ENCODE assay signal across 8 cellular contexts in the genomic region with DNA sequence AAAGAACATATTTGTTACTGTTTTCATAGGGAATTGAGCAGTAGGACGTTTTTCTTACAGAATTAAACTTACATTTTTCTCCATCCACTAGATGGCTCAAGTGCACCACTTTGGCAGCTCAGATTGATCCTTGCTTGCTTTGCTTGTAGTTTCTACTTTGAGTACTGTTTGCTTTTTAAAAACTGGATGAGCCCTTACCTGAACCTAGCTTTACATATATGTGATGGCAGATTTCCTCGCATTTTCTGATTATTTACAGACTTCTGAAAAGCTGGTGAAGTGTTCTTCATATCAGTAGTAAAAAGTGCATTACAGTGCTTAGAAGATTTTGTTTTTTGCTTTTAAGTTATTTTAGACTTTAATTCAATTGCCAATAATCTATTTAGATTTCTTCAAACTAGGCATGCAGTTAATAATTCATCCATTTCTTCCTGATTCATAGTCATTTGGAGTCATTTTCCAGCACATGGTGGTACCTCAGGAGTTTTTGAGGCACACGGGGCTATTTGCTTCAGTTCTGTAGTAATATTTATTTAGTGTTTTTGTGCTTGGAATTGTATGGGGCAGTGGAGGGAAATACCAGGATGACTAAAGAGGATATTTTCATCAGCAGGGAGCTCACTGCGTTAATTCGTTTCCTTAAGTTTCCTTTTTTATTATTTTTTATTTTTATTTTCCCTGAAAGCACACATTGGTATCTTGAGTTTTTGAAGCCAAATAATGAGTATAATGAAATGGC. TPM values are rescaled to one million over a fixed set of nuclear protein-coding genes. Genes with fewer than 3 reads are reported as not detected.
DNase-seq lines count a peak whose midpoint lies in the region; ATAC-seq and TF ChIP-seq lines count a peak whose summit lies in the region.

No MANE protein-coding gene starts in this region.

- H3K9me3 ChIP-seq in Peyer's patch, result no peaks in the 10 kb centered on the region
- H3K9me3 ChIP-seq in stomach, result no peaks in the 10 kb centered on the region

- H3K27me3 ChIP-seq in Peyer's patch, result no peaks in the 10 kb centered on the region
- H3K27me3 ChIP-seq in stomach, result no peaks in the 10 kb centered on the region

- H3K4me3 ChIP-seq in Peyer's patch (no peak overlapping the region), cardiac fibroblast (replicated peaks in 1 of 2; ENCODE audit: low read depth in 2 of 2, low read length in 2 of 2) (no peak overlapping the region), stomach (no peak overlapping the region)

- TF ChIP-seq CTCF in Peyer's patch (IDR thresholded peaks at IDR 0.05) (peak in 5 of 6 experiments; percentile 47 to 85 (median 76)), cardiac fibroblast (IDR thresholded peaks at IDR 0.05; ENCODE audit: low read depth, low read length) (peak; percentile 54), stomach (IDR thresholded peaks at IDR 0.05) (peak in 4 of 7 experiments; percentile 22 to 66 (median 48))

- TF ChIP-seq POLR2A in Peyer's patch (IDR thresholded peaks at IDR 0.05) (no peak), stomach (IDR thresholded peaks at IDR 0.05) (no peak)

- peak; percentile 52 for DNase-seq in NCI-H2171 treated with DMSO at 0.1 percent for 48 hours (lab: John Stamatoyannopoulos, UW)
- no peak for DNase-seq in NCI-H2171 (lab: John Stamatoyannopoulos, UW)
- peak in 1 of 3 donors; percentile 48 for DNase-seq in Peyer's patch
- peak; percentile 86 to 87 for DNase-seq in cardiac fibroblast (ENCODE audit: low read depth in 2 of 2)
- DNase-seq in kidney glomerular epithelial cell (lab: John Stamatoyannopoulos, UW), result peak; percentile 75
- peak; percentile 29 for DNase-seq in stomach

- H3K27ac ChIP-seq in Peyer's patch (no peak overlapping the region), stomach (no peak overlapping the region)

- WGBS in stomach, 5 donors, result 20 to 31% (median 25%) methylated on average over 5 of the region's 5 CpGs

- H3K36me3 ChIP-seq in Peyer's patch (no peaks in the 10 kb centered on the region), stomach (no peaks in the 10 kb centered on the region)

- TF ChIP-seq EP300 in Ishikawa (IDR thresholded peaks at IDR 0.05; ENCODE audit: borderline replicate concordance), result no peak
- TF ChIP-seq EP300 in stomach (IDR thresholded peaks at IDR 0.05), result no peak

- intact Hi-C loops in stomach (cut with DNase I; ENCODE audit: low total_unique reads), result no loop called here

- peak; percentile 88 for TF ChIP-seq RAD21 in Ishikawa (IDR thresholded peaks at IDR 0.05; ENCODE audit: low read depth)

- peaks cover 0 to 18% (median 0%) of the 10 kb centered on the region in 4 donors for H3K4me1 ChIP-seq in Peyer's patch
- H3K4me1 ChIP-seq in stomach, result peaks cover 0 to 53% (median 32%) of the 10 kb centered on the region in 4 donors

- ATAC-seq in HG02759 (IDR thresholded peaks at IDR 0.05; ENCODE audit: unreplicated experiment), result no peak

TF ChIP-seq in Ishikawa, 13 proteins besides CTCF, POLR2A, EP300 and RAD21:
- TF ChIP-seq TAF1 (IDR thresholded peaks at IDR 0.05; ENCODE audit: low read depth), result no peak
- TF ChIP-seq, protein P1, sequence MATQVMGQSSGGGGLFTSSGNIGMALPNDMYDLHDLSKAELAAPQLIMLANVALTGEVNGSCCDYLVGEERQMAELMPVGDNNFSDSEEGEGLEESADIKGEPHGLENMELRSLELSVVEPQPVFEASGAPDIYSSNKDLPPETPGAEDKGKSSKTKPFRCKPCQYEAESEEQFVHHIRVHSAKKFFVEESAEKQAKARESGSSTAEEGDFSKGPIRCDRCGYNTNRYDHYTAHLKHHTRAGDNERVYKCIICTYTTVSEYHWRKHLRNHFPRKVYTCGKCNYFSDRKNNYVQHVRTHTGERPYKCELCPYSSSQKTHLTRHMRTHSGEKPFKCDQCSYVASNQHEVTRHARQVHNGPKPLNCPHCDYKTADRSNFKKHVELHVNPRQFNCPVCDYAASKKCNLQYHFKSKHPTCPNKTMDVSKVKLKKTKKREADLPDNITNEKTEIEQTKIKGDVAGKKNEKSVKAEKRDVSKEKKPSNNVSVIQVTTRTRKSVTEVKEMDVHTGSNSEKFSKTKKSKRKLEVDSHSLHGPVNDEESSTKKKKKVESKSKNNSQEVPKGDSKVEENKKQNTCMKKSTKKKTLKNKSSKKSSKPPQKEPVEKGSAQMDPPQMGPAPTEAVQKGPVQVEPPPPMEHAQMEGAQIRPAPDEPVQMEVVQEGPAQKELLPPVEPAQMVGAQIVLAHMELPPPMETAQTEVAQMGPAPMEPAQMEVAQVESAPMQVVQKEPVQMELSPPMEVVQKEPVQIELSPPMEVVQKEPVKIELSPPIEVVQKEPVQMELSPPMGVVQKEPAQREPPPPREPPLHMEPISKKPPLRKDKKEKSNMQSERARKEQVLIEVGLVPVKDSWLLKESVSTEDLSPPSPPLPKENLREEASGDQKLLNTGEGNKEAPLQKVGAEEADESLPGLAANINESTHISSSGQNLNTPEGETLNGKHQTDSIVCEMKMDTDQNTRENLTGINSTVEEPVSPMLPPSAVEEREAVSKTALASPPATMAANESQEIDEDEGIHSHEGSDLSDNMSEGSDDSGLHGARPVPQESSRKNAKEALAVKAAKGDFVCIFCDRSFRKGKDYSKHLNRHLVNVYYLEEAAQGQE (IDR thresholded peaks at IDR 0.05; ENCODE audit: low read depth), result no peak
- no peak for TF ChIP-seq TCF12 (IDR thresholded peaks at IDR 0.05; ENCODE audit: low read depth)
- TF ChIP-seq, protein P2, sequence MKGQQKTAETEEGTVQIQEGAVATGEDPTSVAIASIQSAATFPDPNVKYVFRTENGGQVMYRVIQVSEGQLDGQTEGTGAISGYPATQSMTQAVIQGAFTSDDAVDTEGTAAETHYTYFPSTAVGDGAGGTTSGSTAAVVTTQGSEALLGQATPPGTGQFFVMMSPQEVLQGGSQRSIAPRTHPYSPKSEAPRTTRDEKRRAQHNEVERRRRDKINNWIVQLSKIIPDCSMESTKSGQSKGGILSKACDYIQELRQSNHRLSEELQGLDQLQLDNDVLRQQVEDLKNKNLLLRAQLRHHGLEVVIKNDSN (IDR thresholded peaks at IDR 0.05), result no peak
- no peak for TF ChIP-seq EGR1 (IDR thresholded peaks at IDR 0.05)
- no peak for TF ChIP-seq CEBPB (IDR thresholded peaks at IDR 0.05)
- no peak for TF ChIP-seq TEAD4 (IDR thresholded peaks at IDR 0.05)
- no peak for TF ChIP-seq CREB1 (IDR thresholded peaks at IDR 0.05; ENCODE audit: low read depth)
- TF ChIP-seq, protein P3, sequence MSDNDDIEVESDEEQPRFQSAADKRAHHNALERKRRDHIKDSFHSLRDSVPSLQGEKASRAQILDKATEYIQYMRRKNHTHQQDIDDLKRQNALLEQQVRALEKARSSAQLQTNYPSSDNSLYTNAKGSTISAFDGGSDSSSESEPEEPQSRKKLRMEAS (IDR thresholded peaks at IDR 0.05), result no peak
- TF ChIP-seq YY1 (IDR thresholded peaks at IDR 0.05; ENCODE audit: low read depth), result no peak
- TF ChIP-seq NFIC (IDR thresholded peaks at IDR 0.05), result no peak
- TF ChIP-seq FOXM1 (IDR thresholded peaks at IDR 0.05; ENCODE audit: borderline replicate concordance, low read depth), result no peak
- TF ChIP-seq ZBTB7A (IDR thresholded peaks at IDR 0.05; ENCODE audit: low read depth), result no peak

RNA-seq across cellular contexts. Expression of a gene that starts 57.3 kb away (rescaled TPM):
- total RNA-seq in Peyer's patch (10 to 100 TPM; 59.9 to 89.0 (median 67.6) TPM), stomach (10 to 100 TPM in 4 of 5 donors, 1 to 10 TPM in 1; 1.2 to 85.0 (median 34.4) TPM)
- 10 to 100 TPM in 1 of 3 donors, 1 to 10 TPM in 2; 7.3 to 16.5 (median 8.8) TPM for polyA plus RNA-seq in stomach
